8 cellular contexts compared by ENCODE assay signal in genomic region chr2:169798397-169798717, GRCh38. TPM values are rescaled to one million over a fixed set of nuclear protein-coding genes. Genes with fewer than 3 reads are reported as not detected.
DNase-seq lines count a peak whose midpoint lies in the region; ATAC-seq and TF ChIP-seq lines count a peak whose summit lies in the region.

No MANE protein-coding gene starts in this region.

- no peak for TF ChIP-seq CTCF in fibroblast of the aortic adventitia (IDR thresholded peaks at IDR 0.05; ENCODE audit: insufficient read depth, low read length)

- peaks cover 12% of the 10 kb centered on the region for H3K4me1 ChIP-seq in SJSA1 (replicated peaks)

- H3K4me3 ChIP-seq in SJSA1 (peak overlapping the region; percentile 78), fibroblast of the aortic adventitia (ENCODE audit: low read depth, low read length) (peak overlapping the region; percentile 86), skeletal muscle cell (ENCODE audit: low read depth, low read length) (peak overlapping the region; percentile 80)

- no peak overlapping the region; the same call in 1 of the 2 replicates for H3K27ac ChIP-seq in SJSA1

- no peak for DNase-seq in SJSA1 (ENCODE audit: low read depth in 1 of 2, low spot score in 2 of 2)
- no peak for DNase-seq in fibroblast of the aortic adventitia (ENCODE audit: low read depth)
- DNase-seq in skeletal muscle cell (ENCODE audit: low read depth) = no peak
- DNase-seq in stimulated activated CD4-positive, alpha-beta T cell treated with anti-CD3 and anti-CD28 coated beads, Interleukin-4, amount 100 ng/mL, for 1 hour = no peak

- no peaks in the 10 kb centered on the region for H3K9me3 ChIP-seq in SJSA1 (replicated peaks)

- H3K27me3 ChIP-seq in SJSA1 (replicated peaks) = no peaks in the 10 kb centered on the region

- H3K36me3 ChIP-seq in SJSA1 = peaks cover 29% of the 10 kb centered on the region

- ATAC-seq in GM19395 (IDR thresholded peaks at IDR 0.05; ENCODE audit: unreplicated experiment) (peak; percentile 17), GM19324 (IDR thresholded peaks at IDR 0.05; ENCODE audit: low FRiP score, unreplicated experiment) (no peak), GM19463 (IDR thresholded peaks at IDR 0.05; ENCODE audit: unreplicated experiment) (no peak), HG02885 (IDR thresholded peaks at IDR 0.05; ENCODE audit: poor library complexity, unreplicated experiment) (no peak)

RNA-seq across cellular contexts. Expression of gene SSB, which starts 0.3 kb away (rescaled TPM):
- total RNA-seq in SJSA1 (2014; rRNA removed; shearing (Covaris generic)) = 145 and 146 TPM in 2 replicates
- 98.8 and 141 TPM in 2 replicates for total RNA-seq in fibroblast of the aortic adventitia (ENCODE audit: low replicate concordance)

RNA-seq across cellular contexts. Expression of gene METTL5, which starts 26.3 kb away (rescaled TPM):
- 81.2 and 120 TPM in 2 replicates for total RNA-seq in SJSA1 (2014; rRNA removed; shearing (Covaris generic))
- total RNA-seq in fibroblast of the aortic adventitia (ENCODE audit: low replicate concordance) = 44.3 and 76.6 TPM in 2 replicates

RNA-seq across cellular contexts. Expression of gene UBR3, which starts 28.9 kb away (rescaled TPM):
- total RNA-seq in SJSA1 (2014; rRNA removed; shearing (Covaris generic)) = 25.0 and 29.7 TPM in 2 replicates
- 29.2 and 45.5 TPM in 2 replicates for total RNA-seq in fibroblast of the aortic adventitia (ENCODE audit: low replicate concordance)
